ENCODE assay signal across 8 cellular contexts in genomic region chr5:43193171-43193951, GRCh38. TPM values are rescaled to one million over a fixed set of nuclear protein-coding genes. Genes with fewer than 3 reads are reported as not detected.
DNase-seq lines count a peak whose midpoint lies in the region; ATAC-seq and TF ChIP-seq lines count a peak whose summit lies in the region.

No MANE protein-coding gene starts in this region.

- peaks cover 28% of the 10 kb centered on the region for H3K4me1 ChIP-seq in CD4-positive, CD25-positive, alpha-beta regulatory T cell (ENCODE audit: control insufficient read depth, insufficient read depth, low read length, poor library complexity, severe bottlenecking)

- no peaks in the 10 kb centered on the region for H3K9me3 Mint-ChIP-seq in CD4-positive, CD25-positive, alpha-beta regulatory T cell

- no peak overlapping the region for H3K27ac ChIP-seq in CD4-positive, CD25-positive, alpha-beta regulatory T cell (ENCODE audit: insufficient read depth, low read length, poor library complexity, severe bottlenecking)

- TF ChIP-seq CTCF in choroid plexus epithelial cell (conservative IDR thresholded peaks at IDR 0.05; ENCODE audit: low read depth, low read length) = no peak

- H3K4me1 Mint-ChIP-seq in CD4-positive, CD25-positive, alpha-beta regulatory T cell = peaks cover 9 to 31% (median 22%) of the 10 kb centered on the region in 4 donors

- peak overlapping the region; percentile 63 for H3K4me3 ChIP-seq in CD4-positive, CD25-positive, alpha-beta regulatory T cell (ENCODE audit: low read depth, low read length)
- peak overlapping the region; percentile 58 for H3K4me3 ChIP-seq in choroid plexus epithelial cell (ENCODE audit: low read depth, low read length)

- H3K27ac Mint-ChIP-seq in CD4-positive, CD25-positive, alpha-beta regulatory T cell = peak overlapping the region in 2 of 3 donors; percentile 38 to 59

- peaks cover 37% of the 10 kb centered on the region for H3K27me3 Mint-ChIP-seq in CD4-positive, CD25-positive, alpha-beta regulatory T cell

- DNase-seq in CD4-positive, CD25-positive, alpha-beta regulatory T cell = peak; percentile 13 to 76 (median 62)
- DNase-seq in HuH-7 (ENCODE audit: low spot score) (peak; percentile 77), T follicular helper cell (ENCODE audit: low read depth) (peak; percentile 4), choroid plexus epithelial cell (ENCODE audit: low read depth) (peak; percentile 96), kidney tubule cell (ENCODE audit: low spot score) (peak; percentile 86)
- peak; percentile 39 to 49 for DNase-seq in stimulated activated CD4-positive, alpha-beta T cell treated with anti-CD3 and anti-CD28 coated beads, Interleukin-2, amount 100 ng/mL, for 24 hours
- no peak for DNase-seq in NK-92 treated with Interleukin-12 subunit alpha and Interleukin-12 subunit beta, amount 100 ng/mL, for 24 hours (lab: John Stamatoyannopoulos, UW)

- H3K4me3 Mint-ChIP-seq in CD4-positive, CD25-positive, alpha-beta regulatory T cell = peak overlapping the region; percentile 80 to 95 (median 88)

- no peaks in the 10 kb centered on the region for H3K36me3 ChIP-seq in CD4-positive, CD25-positive, alpha-beta regulatory T cell (ENCODE audit: control insufficient read depth, insufficient read depth, low read length)

- peaks cover 11% of the 10 kb centered on the region for H3K27me3 ChIP-seq in CD4-positive, CD25-positive, alpha-beta regulatory T cell (ENCODE audit: control insufficient read depth, insufficient read depth, low read length)

- ATAC-seq in CD4-positive, CD25-positive, alpha-beta regulatory T cell (ENCODE audit: low read depth in 2 of 2) = peak; percentile 62 to 73
- peak; percentile 36 for ATAC-seq in GM19463 (IDR thresholded peaks at IDR 0.05; ENCODE audit: unreplicated experiment)

- H3K36me3 Mint-ChIP-seq in CD4-positive, CD25-positive, alpha-beta regulatory T cell = peaks cover 3% of the 10 kb centered on the region

- no peaks in the 10 kb centered on the region for H3K9me3 ChIP-seq in CD4-positive, CD25-positive, alpha-beta regulatory T cell (ENCODE audit: control insufficient read depth in 2 of 2, low read length in 2 of 2)

RNA-seq across cellular contexts. Expression of gene NIM1K, which starts 1.3 kb away (rescaled TPM):
- total RNA-seq in CD4-positive, CD25-positive, alpha-beta regulatory T cell = 0.67 TPM
- under 1 TPM in 2 of 4 donors, not detected in 2; 0.16 to 0.26 TPM for polyA plus RNA-seq in CD4-positive, CD25-positive, alpha-beta regulatory T cell
